ENCODE assay signal across 1 cellular context in the genomic region with DNA sequence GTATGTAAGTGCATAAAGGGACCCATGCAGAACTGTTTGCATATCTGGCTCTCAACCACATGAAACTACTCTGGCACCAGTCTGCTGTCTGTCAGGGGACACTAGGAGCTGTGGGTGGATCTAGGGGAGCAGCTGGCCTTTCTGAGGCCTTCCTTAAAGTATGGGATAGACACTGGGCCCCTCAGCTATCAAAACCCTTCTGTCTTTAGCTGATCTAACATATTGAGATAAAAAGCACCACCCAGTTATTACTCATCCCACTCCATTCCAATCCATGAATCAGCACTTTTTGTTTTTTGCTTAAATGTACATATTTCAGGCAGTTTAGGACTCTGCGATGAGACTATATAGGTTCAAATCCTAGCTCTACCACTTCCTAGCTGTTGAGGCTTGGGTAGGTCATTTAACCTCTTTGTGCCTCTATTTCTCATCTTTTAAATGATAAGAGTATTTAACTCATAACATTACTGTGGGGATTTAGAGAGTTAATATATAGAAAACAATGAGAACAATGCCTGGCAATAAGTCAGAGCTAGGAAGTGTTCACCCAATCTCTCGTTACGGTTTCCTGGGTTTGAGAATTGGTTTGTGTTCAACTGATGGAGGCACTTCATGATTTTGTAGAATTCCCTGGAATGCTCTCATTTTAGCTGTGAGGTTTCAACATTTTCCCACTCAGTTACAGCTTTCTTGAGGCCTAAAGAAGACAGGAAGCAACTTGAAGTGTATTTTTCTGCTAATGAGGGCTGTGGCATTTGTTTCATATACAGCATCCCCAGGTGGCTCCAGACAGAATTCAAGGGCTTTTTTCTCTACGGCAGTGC.
TF ChIP-seq lines count a peak whose summit lies in the region.

No MANE protein-coding gene starts in this region.

TF ChIP-seq in K562, 482 proteins besides CTCF, POLR2A, EP300 and RAD21 (continued from another document and continues in another):
- TF ChIP-seq, protein P1, sequence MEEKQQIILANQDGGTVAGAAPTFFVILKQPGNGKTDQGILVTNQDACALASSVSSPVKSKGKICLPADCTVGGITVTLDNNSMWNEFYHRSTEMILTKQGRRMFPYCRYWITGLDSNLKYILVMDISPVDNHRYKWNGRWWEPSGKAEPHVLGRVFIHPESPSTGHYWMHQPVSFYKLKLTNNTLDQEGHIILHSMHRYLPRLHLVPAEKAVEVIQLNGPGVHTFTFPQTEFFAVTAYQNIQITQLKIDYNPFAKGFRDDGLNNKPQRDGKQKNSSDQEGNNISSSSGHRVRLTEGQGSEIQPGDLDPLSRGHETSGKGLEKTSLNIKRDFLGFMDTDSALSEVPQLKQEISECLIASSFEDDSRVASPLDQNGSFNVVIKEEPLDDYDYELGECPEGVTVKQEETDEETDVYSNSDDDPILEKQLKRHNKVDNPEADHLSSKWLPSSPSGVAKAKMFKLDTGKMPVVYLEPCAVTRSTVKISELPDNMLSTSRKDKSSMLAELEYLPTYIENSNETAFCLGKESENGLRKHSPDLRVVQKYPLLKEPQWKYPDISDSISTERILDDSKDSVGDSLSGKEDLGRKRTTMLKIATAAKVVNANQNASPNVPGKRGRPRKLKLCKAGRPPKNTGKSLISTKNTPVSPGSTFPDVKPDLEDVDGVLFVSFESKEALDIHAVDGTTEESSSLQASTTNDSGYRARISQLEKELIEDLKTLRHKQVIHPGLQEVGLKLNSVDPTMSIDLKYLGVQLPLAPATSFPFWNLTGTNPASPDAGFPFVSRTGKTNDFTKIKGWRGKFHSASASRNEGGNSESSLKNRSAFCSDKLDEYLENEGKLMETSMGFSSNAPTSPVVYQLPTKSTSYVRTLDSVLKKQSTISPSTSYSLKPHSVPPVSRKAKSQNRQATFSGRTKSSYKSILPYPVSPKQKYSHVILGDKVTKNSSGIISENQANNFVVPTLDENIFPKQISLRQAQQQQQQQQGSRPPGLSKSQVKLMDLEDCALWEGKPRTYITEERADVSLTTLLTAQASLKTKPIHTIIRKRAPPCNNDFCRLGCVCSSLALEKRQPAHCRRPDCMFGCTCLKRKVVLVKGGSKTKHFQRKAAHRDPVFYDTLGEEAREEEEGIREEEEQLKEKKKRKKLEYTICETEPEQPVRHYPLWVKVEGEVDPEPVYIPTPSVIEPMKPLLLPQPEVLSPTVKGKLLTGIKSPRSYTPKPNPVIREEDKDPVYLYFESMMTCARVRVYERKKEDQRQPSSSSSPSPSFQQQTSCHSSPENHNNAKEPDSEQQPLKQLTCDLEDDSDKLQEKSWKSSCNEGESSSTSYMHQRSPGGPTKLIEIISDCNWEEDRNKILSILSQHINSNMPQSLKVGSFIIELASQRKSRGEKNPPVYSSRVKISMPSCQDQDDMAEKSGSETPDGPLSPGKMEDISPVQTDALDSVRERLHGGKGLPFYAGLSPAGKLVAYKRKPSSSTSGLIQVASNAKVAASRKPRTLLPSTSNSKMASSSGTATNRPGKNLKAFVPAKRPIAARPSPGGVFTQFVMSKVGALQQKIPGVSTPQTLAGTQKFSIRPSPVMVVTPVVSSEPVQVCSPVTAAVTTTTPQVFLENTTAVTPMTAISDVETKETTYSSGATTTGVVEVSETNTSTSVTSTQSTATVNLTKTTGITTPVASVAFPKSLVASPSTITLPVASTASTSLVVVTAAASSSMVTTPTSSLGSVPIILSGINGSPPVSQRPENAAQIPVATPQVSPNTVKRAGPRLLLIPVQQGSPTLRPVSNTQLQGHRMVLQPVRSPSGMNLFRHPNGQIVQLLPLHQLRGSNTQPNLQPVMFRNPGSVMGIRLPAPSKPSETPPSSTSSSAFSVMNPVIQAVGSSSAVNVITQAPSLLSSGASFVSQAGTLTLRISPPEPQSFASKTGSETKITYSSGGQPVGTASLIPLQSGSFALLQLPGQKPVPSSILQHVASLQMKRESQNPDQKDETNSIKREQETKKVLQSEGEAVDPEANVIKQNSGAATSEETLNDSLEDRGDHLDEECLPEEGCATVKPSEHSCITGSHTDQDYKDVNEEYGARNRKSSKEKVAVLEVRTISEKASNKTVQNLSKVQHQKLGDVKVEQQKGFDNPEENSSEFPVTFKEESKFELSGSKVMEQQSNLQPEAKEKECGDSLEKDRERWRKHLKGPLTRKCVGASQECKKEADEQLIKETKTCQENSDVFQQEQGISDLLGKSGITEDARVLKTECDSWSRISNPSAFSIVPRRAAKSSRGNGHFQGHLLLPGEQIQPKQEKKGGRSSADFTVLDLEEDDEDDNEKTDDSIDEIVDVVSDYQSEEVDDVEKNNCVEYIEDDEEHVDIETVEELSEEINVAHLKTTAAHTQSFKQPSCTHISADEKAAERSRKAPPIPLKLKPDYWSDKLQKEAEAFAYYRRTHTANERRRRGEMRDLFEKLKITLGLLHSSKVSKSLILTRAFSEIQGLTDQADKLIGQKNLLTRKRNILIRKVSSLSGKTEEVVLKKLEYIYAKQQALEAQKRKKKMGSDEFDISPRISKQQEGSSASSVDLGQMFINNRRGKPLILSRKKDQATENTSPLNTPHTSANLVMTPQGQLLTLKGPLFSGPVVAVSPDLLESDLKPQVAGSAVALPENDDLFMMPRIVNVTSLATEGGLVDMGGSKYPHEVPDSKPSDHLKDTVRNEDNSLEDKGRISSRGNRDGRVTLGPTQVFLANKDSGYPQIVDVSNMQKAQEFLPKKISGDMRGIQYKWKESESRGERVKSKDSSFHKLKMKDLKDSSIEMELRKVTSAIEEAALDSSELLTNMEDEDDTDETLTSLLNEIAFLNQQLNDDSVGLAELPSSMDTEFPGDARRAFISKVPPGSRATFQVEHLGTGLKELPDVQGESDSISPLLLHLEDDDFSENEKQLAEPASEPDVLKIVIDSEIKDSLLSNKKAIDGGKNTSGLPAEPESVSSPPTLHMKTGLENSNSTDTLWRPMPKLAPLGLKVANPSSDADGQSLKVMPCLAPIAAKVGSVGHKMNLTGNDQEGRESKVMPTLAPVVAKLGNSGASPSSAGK (IDR thresholded peaks at IDR 0.05), result no peak
- no peak for TF ChIP-seq HDAC6 (IDR thresholded peaks at IDR 0.05; ENCODE audit: low read depth, low read length)
- TF ChIP-seq RBM25 (IDR thresholded peaks at IDR 0.05; ENCODE audit: low read depth, low read length, severe bottlenecking), result no peak
- TF ChIP-seq, protein P2, sequence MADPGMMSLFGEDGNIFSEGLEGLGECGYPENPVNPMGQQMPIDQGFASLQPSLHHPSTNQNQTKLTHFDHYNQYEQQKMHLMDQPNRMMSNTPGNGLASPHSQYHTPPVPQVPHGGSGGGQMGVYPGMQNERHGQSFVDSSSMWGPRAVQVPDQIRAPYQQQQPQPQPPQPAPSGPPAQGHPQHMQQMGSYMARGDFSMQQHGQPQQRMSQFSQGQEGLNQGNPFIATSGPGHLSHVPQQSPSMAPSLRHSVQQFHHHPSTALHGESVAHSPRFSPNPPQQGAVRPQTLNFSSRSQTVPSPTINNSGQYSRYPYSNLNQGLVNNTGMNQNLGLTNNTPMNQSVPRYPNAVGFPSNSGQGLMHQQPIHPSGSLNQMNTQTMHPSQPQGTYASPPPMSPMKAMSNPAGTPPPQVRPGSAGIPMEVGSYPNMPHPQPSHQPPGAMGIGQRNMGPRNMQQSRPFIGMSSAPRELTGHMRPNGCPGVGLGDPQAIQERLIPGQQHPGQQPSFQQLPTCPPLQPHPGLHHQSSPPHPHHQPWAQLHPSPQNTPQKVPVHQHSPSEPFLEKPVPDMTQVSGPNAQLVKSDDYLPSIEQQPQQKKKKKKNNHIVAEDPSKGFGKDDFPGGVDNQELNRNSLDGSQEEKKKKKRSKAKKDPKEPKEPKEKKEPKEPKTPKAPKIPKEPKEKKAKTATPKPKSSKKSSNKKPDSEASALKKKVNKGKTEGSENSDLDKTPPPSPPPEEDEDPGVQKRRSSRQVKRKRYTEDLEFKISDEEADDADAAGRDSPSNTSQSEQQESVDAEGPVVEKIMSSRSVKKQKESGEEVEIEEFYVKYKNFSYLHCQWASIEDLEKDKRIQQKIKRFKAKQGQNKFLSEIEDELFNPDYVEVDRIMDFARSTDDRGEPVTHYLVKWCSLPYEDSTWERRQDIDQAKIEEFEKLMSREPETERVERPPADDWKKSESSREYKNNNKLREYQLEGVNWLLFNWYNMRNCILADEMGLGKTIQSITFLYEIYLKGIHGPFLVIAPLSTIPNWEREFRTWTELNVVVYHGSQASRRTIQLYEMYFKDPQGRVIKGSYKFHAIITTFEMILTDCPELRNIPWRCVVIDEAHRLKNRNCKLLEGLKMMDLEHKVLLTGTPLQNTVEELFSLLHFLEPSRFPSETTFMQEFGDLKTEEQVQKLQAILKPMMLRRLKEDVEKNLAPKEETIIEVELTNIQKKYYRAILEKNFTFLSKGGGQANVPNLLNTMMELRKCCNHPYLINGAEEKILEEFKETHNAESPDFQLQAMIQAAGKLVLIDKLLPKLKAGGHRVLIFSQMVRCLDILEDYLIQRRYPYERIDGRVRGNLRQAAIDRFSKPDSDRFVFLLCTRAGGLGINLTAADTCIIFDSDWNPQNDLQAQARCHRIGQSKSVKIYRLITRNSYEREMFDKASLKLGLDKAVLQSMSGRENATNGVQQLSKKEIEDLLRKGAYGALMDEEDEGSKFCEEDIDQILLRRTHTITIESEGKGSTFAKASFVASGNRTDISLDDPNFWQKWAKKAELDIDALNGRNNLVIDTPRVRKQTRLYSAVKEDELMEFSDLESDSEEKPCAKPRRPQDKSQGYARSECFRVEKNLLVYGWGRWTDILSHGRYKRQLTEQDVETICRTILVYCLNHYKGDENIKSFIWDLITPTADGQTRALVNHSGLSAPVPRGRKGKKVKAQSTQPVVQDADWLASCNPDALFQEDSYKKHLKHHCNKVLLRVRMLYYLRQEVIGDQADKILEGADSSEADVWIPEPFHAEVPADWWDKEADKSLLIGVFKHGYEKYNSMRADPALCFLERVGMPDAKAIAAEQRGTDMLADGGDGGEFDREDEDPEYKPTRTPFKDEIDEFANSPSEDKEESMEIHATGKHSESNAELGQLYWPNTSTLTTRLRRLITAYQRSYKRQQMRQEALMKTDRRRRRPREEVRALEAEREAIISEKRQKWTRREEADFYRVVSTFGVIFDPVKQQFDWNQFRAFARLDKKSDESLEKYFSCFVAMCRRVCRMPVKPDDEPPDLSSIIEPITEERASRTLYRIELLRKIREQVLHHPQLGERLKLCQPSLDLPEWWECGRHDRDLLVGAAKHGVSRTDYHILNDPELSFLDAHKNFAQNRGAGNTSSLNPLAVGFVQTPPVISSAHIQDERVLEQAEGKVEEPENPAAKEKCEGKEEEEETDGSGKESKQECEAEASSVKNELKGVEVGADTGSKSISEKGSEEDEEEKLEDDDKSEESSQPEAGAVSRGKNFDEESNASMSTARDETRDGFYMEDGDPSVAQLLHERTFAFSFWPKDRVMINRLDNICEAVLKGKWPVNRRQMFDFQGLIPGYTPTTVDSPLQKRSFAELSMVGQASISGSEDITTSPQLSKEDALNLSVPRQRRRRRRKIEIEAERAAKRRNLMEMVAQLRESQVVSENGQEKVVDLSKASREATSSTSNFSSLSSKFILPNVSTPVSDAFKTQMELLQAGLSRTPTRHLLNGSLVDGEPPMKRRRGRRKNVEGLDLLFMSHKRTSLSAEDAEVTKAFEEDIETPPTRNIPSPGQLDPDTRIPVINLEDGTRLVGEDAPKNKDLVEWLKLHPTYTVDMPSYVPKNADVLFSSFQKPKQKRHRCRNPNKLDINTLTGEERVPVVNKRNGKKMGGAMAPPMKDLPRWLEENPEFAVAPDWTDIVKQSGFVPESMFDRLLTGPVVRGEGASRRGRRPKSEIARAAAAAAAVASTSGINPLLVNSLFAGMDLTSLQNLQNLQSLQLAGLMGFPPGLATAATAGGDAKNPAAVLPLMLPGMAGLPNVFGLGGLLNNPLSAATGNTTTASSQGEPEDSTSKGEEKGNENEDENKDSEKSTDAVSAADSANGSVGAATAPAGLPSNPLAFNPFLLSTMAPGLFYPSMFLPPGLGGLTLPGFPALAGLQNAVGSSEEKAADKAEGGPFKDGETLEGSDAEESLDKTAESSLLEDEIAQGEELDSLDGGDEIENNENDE (IDR thresholded peaks at IDR 0.05; ENCODE audit: low read depth, low read length), result no peak
- TF ChIP-seq ZBTB17 (CRISPR knock-in tag; IDR thresholded peaks at IDR 0.05), result no peak; the same call in 1 of the 2 replicates
- TF ChIP-seq EZH2 (IDR thresholded peaks at IDR 0.05; ENCODE audit: borderline replicate concordance, low read depth, low read length), result no peak
- peak in 1 of 2 experiments; percentile 73; a peak in 2 of 4 replicates for TF ChIP-seq TBL1XR1 (IDR thresholded peaks at IDR 0.05; ENCODE audit: low read length in 2 of 2)
- TF ChIP-seq, protein P3, sequence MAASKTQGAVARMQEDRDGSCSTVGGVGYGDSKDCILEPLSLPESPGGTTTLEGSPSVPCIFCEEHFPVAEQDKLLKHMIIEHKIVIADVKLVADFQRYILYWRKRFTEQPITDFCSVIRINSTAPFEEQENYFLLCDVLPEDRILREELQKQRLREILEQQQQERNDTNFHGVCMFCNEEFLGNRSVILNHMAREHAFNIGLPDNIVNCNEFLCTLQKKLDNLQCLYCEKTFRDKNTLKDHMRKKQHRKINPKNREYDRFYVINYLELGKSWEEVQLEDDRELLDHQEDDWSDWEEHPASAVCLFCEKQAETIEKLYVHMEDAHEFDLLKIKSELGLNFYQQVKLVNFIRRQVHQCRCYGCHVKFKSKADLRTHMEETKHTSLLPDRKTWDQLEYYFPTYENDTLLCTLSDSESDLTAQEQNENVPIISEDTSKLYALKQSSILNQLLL (CRISPR knock-in tag; IDR thresholded peaks at IDR 0.05; ENCODE audit: borderline replicate concordance), result no peak
- TF ChIP-seq, protein P4, sequence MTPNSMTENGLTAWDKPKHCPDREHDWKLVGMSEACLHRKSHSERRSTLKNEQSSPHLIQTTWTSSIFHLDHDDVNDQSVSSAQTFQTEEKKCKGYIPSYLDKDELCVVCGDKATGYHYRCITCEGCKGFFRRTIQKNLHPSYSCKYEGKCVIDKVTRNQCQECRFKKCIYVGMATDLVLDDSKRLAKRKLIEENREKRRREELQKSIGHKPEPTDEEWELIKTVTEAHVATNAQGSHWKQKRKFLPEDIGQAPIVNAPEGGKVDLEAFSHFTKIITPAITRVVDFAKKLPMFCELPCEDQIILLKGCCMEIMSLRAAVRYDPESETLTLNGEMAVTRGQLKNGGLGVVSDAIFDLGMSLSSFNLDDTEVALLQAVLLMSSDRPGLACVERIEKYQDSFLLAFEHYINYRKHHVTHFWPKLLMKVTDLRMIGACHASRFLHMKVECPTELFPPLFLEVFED (CRISPR knock-in tag; conservative IDR thresholded peaks at IDR 0.05), result no peak
- no peak for TF ChIP-seq MIER1 (IDR thresholded peaks at IDR 0.05; ENCODE audit: low read depth)
- TF ChIP-seq MEIS2 (IDR thresholded peaks at IDR 0.05; ENCODE audit: partially characterized antibody), result peak; percentile 44
- peak; percentile 55 for TF ChIP-seq EP400 (IDR thresholded peaks at IDR 0.05)
- TF ChIP-seq ATF7 (IDR thresholded peaks at IDR 0.05), result peak; percentile 34; the same call in 1 of the 2 replicates
- TF ChIP-seq, protein P5, sequence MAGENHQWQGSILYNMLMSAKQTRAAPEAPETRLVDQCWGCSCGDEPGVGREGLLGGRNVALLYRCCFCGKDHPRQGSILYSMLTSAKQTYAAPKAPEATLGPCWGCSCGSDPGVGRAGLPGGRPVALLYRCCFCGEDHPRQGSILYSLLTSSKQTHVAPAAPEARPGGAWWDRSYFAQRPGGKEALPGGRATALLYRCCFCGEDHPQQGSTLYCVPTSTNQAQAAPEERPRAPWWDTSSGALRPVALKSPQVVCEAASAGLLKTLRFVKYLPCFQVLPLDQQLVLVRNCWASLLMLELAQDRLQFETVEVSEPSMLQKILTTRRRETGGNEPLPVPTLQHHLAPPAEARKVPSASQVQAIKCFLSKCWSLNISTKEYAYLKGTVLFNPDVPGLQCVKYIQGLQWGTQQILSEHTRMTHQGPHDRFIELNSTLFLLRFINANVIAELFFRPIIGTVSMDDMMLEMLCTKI (IDR thresholded peaks at IDR 0.05; ENCODE audit: partially characterized antibody), result no peak
- TF ChIP-seq SIX5 (IDR thresholded peaks at IDR 0.05; ENCODE audit: borderline replicate concordance in 1 of 2, insufficient read depth in 1 of 2, low read depth in 1 of 2, low read length in 2 of 2), result no peak
- 0 out of 3 replicates have a peak, but pooled peaks of 1 of the 2 experiments have one; percentile 12 for TF ChIP-seq CBX3 (IDR thresholded peaks at IDR 0.05; ENCODE audit: borderline replicate concordance in 1 of 2, low read length in 2 of 2)
- TF ChIP-seq MBD2 (IDR thresholded peaks at IDR 0.05; ENCODE audit: borderline replicate concordance, low read depth), result 0 out of 2 replicates have a peak, but pooled peaks have one; percentile 54
- peak; percentile 99 for TF ChIP-seq NFE2 (IDR thresholded peaks at IDR 0.05; ENCODE audit: low read depth)
- TF ChIP-seq RBM39 (optimal IDR thresholded peaks at IDR 0.05; ENCODE audit: low read depth, low read length), result no peak
